Comparison of ENCODE assay signal across 19 cellular contexts in genomic region chr22:49238181-49239141, GRCh38.
DNase-seq lines count a peak whose midpoint lies in the region; ATAC-seq, FAIRE-seq and TF ChIP-seq lines count a peak whose summit lies in the region.
"Had no signal": no experiment of that assay in that cellular context is flagged by ENCODE, and none has a peak within 500 bp of the region (broad histone marks: within the 10 kb centered on the region; RNA-seq: fewer than 3 reads in every experiment).

No MANE protein-coding gene starts in this region.

- CTCF ChIA-PET in H1 (lab: Charles Lee; ENCODE audit: partially characterized antibody), result interaction anchor here (0.7 to 0.9 kb wide), 2 partner anchors 66 to 192 kb away, joined by 3 to 4 read pairs; no protein-coding TSS in a partner anchor
- CTCF ChIA-PET in Calu3 (lab: Charles Lee), result no interaction called here

- H3K4me2 ChIP-seq in H1 (ENCODE audit: insufficient read depth in 1 of 2, low read depth in 2 of 2, low read length in 2 of 2), result no peak overlapping the region

- H3K56ac ChIP-seq in H1 (replicated peaks; ENCODE audit: insufficient read length, low read depth, low read length), result no peak overlapping the region

- no peak for TF ChIP-seq CTCF in heart right ventricle (IDR thresholded peaks at IDR 0.05)
- TF ChIP-seq CTCF in H1 (IDR thresholded peaks at IDR 0.05; ENCODE audit: control extremely low read depth in 1 of 3, insufficient read depth in 1 of 3, low read depth in 1 of 3, low read length in 3 of 3), result no peak
- no peak for TF ChIP-seq CTCF in omental fat pad (IDR thresholded peaks at IDR 0.05)
- TF ChIP-seq CTCF in vagina (IDR thresholded peaks at IDR 0.05), result no peak
- no peak for TF ChIP-seq CTCF in GM20000 (IDR thresholded peaks at IDR 0.05; ENCODE audit: extremely low read depth, missing control alignments)
- TF ChIP-seq CTCF in Calu3 (IDR thresholded peaks at IDR 0.05; ENCODE audit: unreplicated experiment), result no peak

- H3K27ac ChIP-seq in heart right ventricle (no peak overlapping the region), H1 (ENCODE audit: low read depth, low read length) (no peak overlapping the region), vagina (no peak overlapping the region)
- H3K27ac ChIP-seq: C4-2B had no signal

- no peaks in the 10 kb centered on the region for H3K4me1 ChIP-seq in heart right ventricle
- H3K4me1 ChIP-seq in H1 (replicated peaks in 1 of 4; ENCODE audit: control insufficient read depth in 3 of 4, insufficient read depth in 4 of 4, low read length in 3 of 4), result no peaks in the 10 kb centered on the region; a peak in 1 of 7 replicates
- no peaks in the 10 kb centered on the region for H3K4me1 ChIP-seq in vagina
- H3K4me1 ChIP-seq: HAP-1 had no signal

- no peak overlapping the region for H2BK12ac ChIP-seq in H1 (ENCODE audit: low read depth, low read length)

- H3K79me2 ChIP-seq in H1 (ENCODE audit: control insufficient read depth in 1 of 2, insufficient read depth in 2 of 2, low read length in 2 of 2), result no peaks in the 10 kb centered on the region

- no TSS peak for BruUV-seq in Calu3 (replicated peaks; lab: Mats Ljungman, UMichigan)

- H2AK5ac ChIP-seq in H1 (ENCODE audit: low read depth, low read length), result peak overlapping the region; percentile 41; the same call in 1 of the 2 replicates

- no peak overlapping the region for H2BK120ac ChIP-seq in H1 (replicated peaks; ENCODE audit: low read depth, low read length)

- no peak overlapping the region for H2BK5ac ChIP-seq in H1 (ENCODE audit: low read depth, low read length)

- no peak overlapping the region for H3K4me3 ChIP-seq in heart right ventricle
- no peak overlapping the region for H3K4me3 ChIP-seq in H1 (ENCODE audit: extremely low read depth in 1 of 4, insufficient read depth in 2 of 4, low read depth in 3 of 4, low read length in 4 of 4)
- H3K4me3 ChIP-seq in vagina, result no peak overlapping the region
- H3K4me3 ChIP-seq: HAP-1, K562 had no signal

- no peaks in the 10 kb centered on the region for H3K79me1 ChIP-seq in H1 (ENCODE audit: low read depth, low read length)

- H4K91ac ChIP-seq in H1 (replicated peaks; ENCODE audit: insufficient read length, low read length), result no peak overlapping the region

- no peak overlapping the region for H4K8ac ChIP-seq in H1 (ENCODE audit: extremely low read depth, insufficient read depth, low read length)

- H4K5ac ChIP-seq in H1 (ENCODE audit: insufficient read length, low read depth, low read length), result no peak overlapping the region

- H3K9me3 ChIP-seq in heart right ventricle, result no peaks in the 10 kb centered on the region
- no peaks in the 10 kb centered on the region for H3K9me3 ChIP-seq in H1 (ENCODE audit: insufficient read depth in 2 of 2, low read depth in 1 of 2, low read length in 1 of 2)
- H3K9me3 ChIP-seq in vagina, result no peaks in the 10 kb centered on the region
- H3K9me3 ChIP-seq: HAP-1 had no signal

- H3K9me3 Mint-ChIP-seq in Calu3 (ENCODE audit: low read depth, unreplicated experiment), result peaks cover 11% of the 10 kb centered on the region

- no peak overlapping the region for H3K23ac ChIP-seq in H1 (ENCODE audit: insufficient read length)

- H3K36me3 ChIP-seq in heart right ventricle (no peaks in the 10 kb centered on the region), H1 (ENCODE audit: control insufficient read depth in 2 of 4, insufficient read depth in 4 of 4, low read length in 3 of 4) (no peaks in the 10 kb centered on the region), vagina (no peaks in the 10 kb centered on the region)
- H3K36me3 ChIP-seq: HAP-1 had no signal

- no peak overlapping the region for H3K9ac ChIP-seq in H1 (replicated peaks in 1 of 4; ENCODE audit: extremely low read depth in 1 of 4, low read depth in 3 of 4, low read length in 3 of 4)

- TF ChIP-seq RAD21 in H1 (IDR thresholded peaks at IDR 0.05 in 1 of 2, conservative IDR thresholded peaks at IDR 0.05 in 1 of 2; ENCODE audit: low read depth in 2 of 2, low read length in 2 of 2), result no peak

- no peak overlapping the region for H3K14ac ChIP-seq in H1 (ENCODE audit: insufficient read length)

- H3K27me3 ChIP-seq in heart right ventricle (peaks cover 0 to 17% (median 13%) of the 10 kb centered on the region in 7 donors), H1 (replicated peaks in 1 of 4; ENCODE audit: control insufficient read depth in 3 of 4, extremely low read depth in 1 of 4, insufficient read depth in 3 of 4, low read length in 3 of 4) (no peaks in the 10 kb centered on the region), vagina (no peaks in the 10 kb centered on the region)

- POLR2A ChIA-PET in H1 (lab: Charles Lee; ENCODE audit: partially characterized antibody), result no interaction called here

- no peak overlapping the region for H2AFZ ChIP-seq in H1 (ENCODE audit: low read length)

- no peaks in the 10 kb centered on the region for H3K4me1 Mint-ChIP-seq in Calu3 (ENCODE audit: low read depth, unreplicated experiment)

- H4K20me1 ChIP-seq in H1 (replicated peaks in 1 of 2; ENCODE audit: control insufficient read depth in 1 of 2, insufficient read depth in 2 of 2, low read length in 2 of 2), result no peaks in the 10 kb centered on the region

- no peak for ATAC-seq in heart right ventricle
- peak; percentile 81 for ATAC-seq in omental fat pad (ENCODE audit: low FRiP score)
- ATAC-seq in GM21723 (IDR thresholded peaks at IDR 0.05; ENCODE audit: unreplicated experiment), result no peak
- ATAC-seq: K562 had no signal

- intact Hi-C loops in cardiac septum (cut with DNase I) (no loop called here), heart right ventricle (cut with DNase I) (no loop called here), vagina (cut with DNase I) (no loop called here), Calu3 (cut with micrococcal nuclease; ENCODE audit: unreplicated experiment) (no loop called here)

- 76 to 77% methylated on average over 25 of the region's 25 CpGs for WGBS in heart right ventricle, 2 donors
- 89% methylated on average over 23 of the region's 25 CpGs; no CpG with 5 or more reads in 1 of the 2 experiments for WGBS in H1 (ENCODE audit: extremely low coverage in 1 of 2, insufficient coverage in 1 of 2, insufficient read length in 1 of 2, insufficient replicate concordance in 2 of 2, low coverage in 1 of 2, low lambda C conversion rate in 2 of 2, missing lambda C conversion rate in 1 of 2), 2 experiments

- DNase-seq in cardiac septum (ENCODE audit: low spot score) (peak; percentile 54), heart right ventricle (no peak), H1 (ENCODE audit: low read depth in 1 of 2, low spot score in 2 of 2) (peak in 1 of 2 experiments; percentile 31), omental fat pad (ENCODE audit: low spot score) (no peak), vagina (ENCODE audit: extremely low spot score in 2 of 2) (peak; percentile 49 to 93), GM20000 (ENCODE audit: low spot score) (no peak), Calu3 (no peak)
- DNase-seq: DMS153, MV-4-11, NCI-H1417, NCI-H1930, NCI-H2171, NCI-H748 treated with DMSO at 0.1 percent for 48 hours, OCI-M1 had no signal

- no peaks in the 10 kb centered on the region for H3K36me3 Mint-ChIP-seq in Calu3 (ENCODE audit: insufficient read depth, unreplicated experiment)

- no peak overlapping the region; the same call in 1 of the 2 replicates for H2BK20ac ChIP-seq in H1 (ENCODE audit: low read length)

- no peak for TF ChIP-seq POLR2A in H1 (IDR thresholded peaks at IDR 0.05; ENCODE audit: control extremely low read depth in 1 of 2, low read depth in 2 of 2, low read length in 2 of 2)
- TF ChIP-seq POLR2A in vagina (IDR thresholded peaks at IDR 0.05), result no peak

- no peak for FAIRE-seq in H1 (lab: Jason Lieb, UNC)
- FAIRE-seq: GM12892, K562 had no signal

- peaks cover 8% of the 10 kb centered on the region; the same call in 1 of the 2 replicates for H3K23me2 ChIP-seq in H1 (ENCODE audit: low read depth, low read length)

- no peak for TF ChIP-seq EP300 in H1 (IDR thresholded peaks at IDR 0.05; ENCODE audit: borderline replicate concordance in 1 of 2, low read depth in 2 of 2, low read length in 2 of 2)

- H3K27me3 Mint-ChIP-seq in Calu3 (ENCODE audit: unreplicated experiment), result no peaks in the 10 kb centered on the region

- H3K4me3 Mint-ChIP-seq in Calu3 (ENCODE audit: low read depth, unreplicated experiment), result no peak overlapping the region

- no peak overlapping the region for H3K4ac ChIP-seq in H1 (replicated peaks; ENCODE audit: insufficient read length, low read depth, low read length)

- H2BK15ac ChIP-seq in H1 (ENCODE audit: low read length), result no peak overlapping the region

- no peak overlapping the region for H3K27ac Mint-ChIP-seq in Calu3 (ENCODE audit: unreplicated experiment)

- no peak overlapping the region for H3K18ac ChIP-seq in H1 (ENCODE audit: extremely low read depth, low read length)

TF ChIP-seq in H1, 55 proteins besides CTCF, POLR2A, EP300 and RAD21:
- TF ChIP-seq ATF3 (IDR thresholded peaks at IDR 0.05; ENCODE audit: insufficient read depth, low read depth, low read length) (no peak), KDM1A (IDR thresholded peaks at IDR 0.05; ENCODE audit: borderline replicate concordance, low read length) (no peak), CREB1 (IDR thresholded peaks at IDR 0.05) (no peak), RXRA (IDR thresholded peaks at IDR 0.05; ENCODE audit: insufficient read depth, low read depth, low read length) (no peak), NANOG (IDR thresholded peaks at IDR 0.05; ENCODE audit: insufficient read depth, low read depth, low read length, poor library complexity, severe bottlenecking) (no peak), CEBPB (IDR thresholded peaks at IDR 0.05; ENCODE audit: low read depth, low read length) (no peak), GTF2F1 (IDR thresholded peaks at IDR 0.05; ENCODE audit: borderline replicate concordance, low read depth, low read length) (no peak), HDAC2 (IDR thresholded peaks at IDR 0.05; ENCODE audit: borderline replicate concordance in 1 of 2, low read depth in 2 of 2, low read length in 2 of 2) (no peak), TAF7 (optimal IDR thresholded peaks at IDR 0.05; ENCODE audit: borderline replicate concordance, low read depth, low read length) (no peak), SIN3A (conservative IDR thresholded peaks at IDR 0.05 in 1 of 2, IDR thresholded peaks at IDR 0.05 in 1 of 2; ENCODE audit: low read depth in 1 of 2, low read length in 2 of 2) (no peak), CHD1 (IDR thresholded peaks at IDR 0.05; ENCODE audit: low read depth, low read length) (no peak)

Comparison
In these comparisons a context has a peak if more than half of its experiments do, and no peak if none do; other contexts are left out.
1. DNase-seq: peak in cardiac septum (single experiment) and vagina (2 of 2); none in heart right ventricle (0 of 2), omental fat pad (single experiment), GM20000 (single experiment) and Calu3 (single experiment).